Comparison of ENCODE assay signal across 8 cellular contexts in the genomic region with DNA sequence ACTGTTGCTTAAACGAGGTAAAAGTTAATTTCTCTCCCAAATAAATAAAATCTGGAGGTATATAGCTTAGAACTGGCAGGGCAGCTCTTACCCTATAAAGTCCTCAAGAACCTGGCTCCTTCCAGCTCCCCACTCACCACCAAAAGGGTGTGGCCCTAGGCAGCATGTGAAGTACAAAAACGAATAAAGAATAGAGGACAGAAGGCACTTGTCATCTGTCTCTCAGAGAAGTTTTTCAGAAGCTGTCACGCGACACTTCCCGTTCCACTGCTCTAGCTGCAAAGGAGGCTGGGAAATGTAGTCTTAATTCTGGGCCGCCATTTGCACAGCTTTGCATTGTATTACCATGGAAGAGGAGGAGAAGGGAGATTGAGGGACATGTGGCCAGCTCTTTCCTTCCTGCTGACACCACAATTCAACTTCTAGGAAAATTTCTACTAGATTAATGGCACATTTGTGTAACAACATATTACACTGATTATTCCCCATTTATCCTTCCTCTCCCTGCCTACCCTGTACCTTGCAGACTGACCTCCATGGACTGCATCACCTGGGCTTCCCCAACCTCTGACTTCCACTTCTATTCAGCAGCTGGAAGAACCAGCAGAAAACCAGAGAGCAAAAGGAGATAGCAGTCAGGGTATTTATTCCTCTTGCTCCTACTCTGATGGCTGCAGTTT.
DNase-seq lines count a peak whose midpoint lies in the region; ATAC-seq, FAIRE-seq and TF ChIP-seq lines count a peak whose summit lies in the region.

No MANE protein-coding gene starts in this region.

- no peaks in the 10 kb centered on the region for H3K9me2 ChIP-seq in OCI-LY7 (ENCODE audit: insufficient read depth, low read length)

- peak overlapping the region; percentile 91; the same call in 1 of the 2 replicates for H2AFZ ChIP-seq in OCI-LY7 (ENCODE audit: low read length)

- H4K20me1 ChIP-seq in OCI-LY7 (ENCODE audit: insufficient read depth, low read length) = no peaks in the 10 kb centered on the region

- TF ChIP-seq CTCF in Caco-2 (IDR thresholded peaks at IDR 0.05; ENCODE audit: insufficient read depth in 1 of 2, low read depth in 1 of 2, low read length in 1 of 2, severe bottlenecking in 1 of 2, unreplicated experiment in 1 of 2) = no peak
- TF ChIP-seq CTCF in OCI-LY7 (conservative IDR thresholded peaks at IDR 0.05; ENCODE audit: low read length) = no peak
- no peak for TF ChIP-seq CTCF in neural crest cell (conservative IDR thresholded peaks at IDR 0.05)

- H3K4me1 ChIP-seq in Caco-2 (peaks cover 10% of the 10 kb centered on the region), OCI-LY7 (ENCODE audit: insufficient read depth, low read length, poor library complexity, severe bottlenecking) (peaks cover 3% of the 10 kb centered on the region)

- H3K9me3 ChIP-seq in Caco-2 = no peaks in the 10 kb centered on the region
- H3K9me3 ChIP-seq in OCI-LY7 (ENCODE audit: low read length) = no peaks in the 10 kb centered on the region

- no peaks in the 10 kb centered on the region for H3K36me3 ChIP-seq in Caco-2 (ENCODE audit: control insufficient read depth, insufficient read depth, low read length)
- no peaks in the 10 kb centered on the region for H3K36me3 ChIP-seq in OCI-LY7 (ENCODE audit: insufficient read depth, low read length)

- H3K27me3 ChIP-seq in Caco-2 (replicated peaks; ENCODE audit: control insufficient read depth, insufficient read depth, low read length) = no peaks in the 10 kb centered on the region

- FAIRE-seq in HTR-8/SVneo (lab: Jason Lieb, UNC) = no peak

- no peak overlapping the region for H3K27ac ChIP-seq in OCI-LY7 (ENCODE audit: low read depth, low read length, poor library complexity, severe bottlenecking)
- H3K27ac ChIP-seq in substantia nigra (ENCODE audit: low read depth, low read length, poor library complexity, severe bottlenecking) = no peak overlapping the region

- POLR2A ChIA-PET in Caco-2 (lab: Charles Lee) = no interaction called here
- POLR2A ChIA-PET in OCI-LY7 (lab: Charles Lee) = interaction anchor here (0.6 to 3.0 kb wide), 18 partner anchors 8 to 1160 kb away, joined by 3 to 16 read pairs (median 5); a partner anchor contains a TSS

- H3K79me2 ChIP-seq in OCI-LY7 (ENCODE audit: insufficient read depth, low read depth, low read length) = no peaks in the 10 kb centered on the region

- H3K27ac Mint-ChIP-seq in Caco-2 (ENCODE audit: unreplicated experiment) = no peak overlapping the region
- peak overlapping the region; percentile 38 for H3K27ac Mint-ChIP-seq in activated T-cell treated with anti-CD3 and anti-CD28 coated beads, Interleukin-2, amount 50 U/mL, for 24 hours
- no peak overlapping the region for H3K27ac Mint-ChIP-seq in neural crest cell (ENCODE audit: unreplicated experiment)

- BruUV-seq in Caco-2 (replicated peaks; lab: Mats Ljungman, UMichigan) (no TSS peak), OCI-LY7 (replicated peaks; lab: Mats Ljungman, UMichigan) (no TSS peak)

- H3K36me3 Mint-ChIP-seq in Caco-2 (ENCODE audit: insufficient read depth, unreplicated experiment) (no peaks in the 10 kb centered on the region), neural crest cell (ENCODE audit: low read depth) (no peaks in the 10 kb centered on the region)
- no peaks in the 10 kb centered on the region for H3K36me3 Mint-ChIP-seq in activated T-cell treated with anti-CD3 and anti-CD28 coated beads, Interleukin-2, amount 50 U/mL, for 24 hours (ENCODE audit: low read depth)

- H3K4me2 ChIP-seq in OCI-LY7 (ENCODE audit: low read length) = peak overlapping the region; percentile 43

- peak; percentile 99 for ATAC-seq in GM21515 (IDR thresholded peaks at IDR 0.05; ENCODE audit: unreplicated experiment)

- H3K4me1 Mint-ChIP-seq in Caco-2 (ENCODE audit: low read depth, unreplicated experiment) = no peaks in the 10 kb centered on the region
- peaks cover 7% of the 10 kb centered on the region for H3K4me1 Mint-ChIP-seq in activated T-cell treated with anti-CD3 and anti-CD28 coated beads, Interleukin-2, amount 50 U/mL, for 24 hours (ENCODE audit: low read depth)
- H3K4me1 Mint-ChIP-seq in neural crest cell = peaks cover 6% of the 10 kb centered on the region

- H3K9me3 Mint-ChIP-seq in Caco-2 (ENCODE audit: unreplicated experiment) (no peaks in the 10 kb centered on the region), neural crest cell (no peaks in the 10 kb centered on the region)
- H3K9me3 Mint-ChIP-seq in activated T-cell treated with anti-CD3 and anti-CD28 coated beads, Interleukin-2, amount 50 U/mL, for 24 hours = no peaks in the 10 kb centered on the region

- CTCF ChIA-PET in Caco-2 (lab: Charles Lee) (interaction anchor here (0.8 kb wide), 1 partner anchor 56 kb away, joined by 4 read pairs; no protein-coding TSS in a partner anchor), OCI-LY7 (lab: Charles Lee; ENCODE audit: unreplicated experiment) (no interaction called here)

- intact Hi-C loops in Caco-2 (cut with micrococcal nuclease; ENCODE audit: unreplicated experiment) (no loop called here), OCI-LY7 (cut with micrococcal nuclease; ENCODE audit: unreplicated experiment) (loop anchor here (2.0 kb wide), 1 partner anchor 62 kb away; a partner anchor contains a TSS)

- H3K4me3 ChIP-seq in Caco-2 (ENCODE audit: low read depth, low read length) = peak overlapping the region; percentile 12; the same call in 1 of the 2 replicates
- H3K4me3 ChIP-seq in OCI-LY7 (ENCODE audit: low read depth, low read length, poor library complexity, severe bottlenecking) = no peak overlapping the region

- H3K4me3 Mint-ChIP-seq in Caco-2 (ENCODE audit: unreplicated experiment) (no peak overlapping the region), neural crest cell (peak overlapping the region; percentile 79)
- H3K4me3 Mint-ChIP-seq in activated T-cell treated with anti-CD3 and anti-CD28 coated beads, Interleukin-2, amount 50 U/mL, for 24 hours = peak overlapping the region; percentile 53

- H3K27me3 Mint-ChIP-seq in Caco-2 (ENCODE audit: insufficient read depth, unreplicated experiment) (peaks cover 4% of the 10 kb centered on the region), neural crest cell (ENCODE audit: low read depth) (no peaks in the 10 kb centered on the region)
- H3K27me3 Mint-ChIP-seq in activated T-cell treated with anti-CD3 and anti-CD28 coated beads, Interleukin-2, amount 50 U/mL, for 24 hours = no peaks in the 10 kb centered on the region

- DNase-seq in Caco-2 (peak; percentile 66 to 75), HTR-8/SVneo (ENCODE audit: insufficient read length, low spot score) (peak; percentile 26), OCI-LY7 (ENCODE audit: low spot score) (peak; percentile 69), fibroblast of peridontal ligament (ENCODE audit: extremely low read depth) (peak; percentile 68), neural crest cell (ENCODE audit: low read depth, low spot score) (peak; percentile 47), substantia nigra (lab: John Stamatoyannopoulos, UW) (peak in 25 of 49 donors; percentile 0 to 30 (median 3))
- peak; percentile 64 for DNase-seq in activated T-cell treated with anti-CD3 and anti-CD28 coated beads, Interleukin-2, amount 50 U/mL, for 24 hours

Comparison
In these comparisons a context has a peak if more than half of its experiments do, and no peak if none do; other contexts are left out.
1. DNase-seq: peak in every context shown above with its lines; median percentile 70 in Caco-2; 69 in OCI-LY7; 68 in fibroblast of peridontal ligament; 64 in activated T-cell treated with anti-CD3 and anti-CD28 coated beads, Interleukin-2, amount 50 U/mL, for 24 hours; 47 in neural crest cell; 26 in HTR-8/SVneo; 3 in substantia nigra.